Comparison of ENCODE assay signal across 15 cellular contexts in genomic region chr21:44521301-44521927, GRCh38. TPM values are rescaled to one million over a fixed set of nuclear protein-coding genes. Genes with fewer than 3 reads are reported as not detected.
"Had no signal": no experiment of that assay in that cellular context is flagged by ENCODE, and none has a peak within 500 bp of the region (broad histone marks: within the 10 kb centered on the region; RNA-seq: fewer than 3 reads in every experiment).

No MANE protein-coding gene starts in this region.

- H3K27me3 ChIP-seq: SJCRH30 had no signal

- DNase-seq: activated naive CD8-positive, alpha-beta T cell treated with anti-CD3 and anti-CD28 coated beads, Interleukin-2, amount 10 ng/mL, durations not matched to agents 7 days and 5 days; anterior cingulate cortex; retina; SJCRH30; small intestine; stimulated activated naive B cell treated with anti-CD40 and anti-IgM and Interleukin-4, amounts not matched to agents 10 μg/mL and 1 μg/mL and 100 μg/mL, for 72 hours; T-helper 9 cell had no signal

- H3K4me1 ChIP-seq: breast epithelium, parathyroid adenoma, SJCRH30 had no signal

- H3K9me3 ChIP-seq: breast epithelium had no signal

- FAIRE-seq: endometrium, small intestine had no signal

- H3K27ac ChIP-seq: breast epithelium, dorsolateral prefrontal cortex, parathyroid adenoma, SJCRH30 had no signal

- H3K4me3 ChIP-seq: breast epithelium, dorsolateral prefrontal cortex, SJCRH30 had no signal

- H3K36me3 ChIP-seq: breast epithelium, SJCRH30 had no signal

- H3K9ac ChIP-seq: parathyroid adenoma had no signal

- ATAC-seq: stimulated activated naive B cell treated with anti-CD40 and anti-IgM and Interleukin-4, amounts not matched to agents 10 μg/mL and 1 μg/mL and 100 μg/mL, for 72 hours had no signal

RNA-seq across cellular contexts. Expression of gene KRTAP10-1, which starts 18.6 kb away (rescaled TPM):
- total RNA-seq: activated naive CD8-positive, alpha-beta T cell treated with anti-CD3 and anti-CD28 coated beads, Interleukin-2, amount 10 ng/mL, durations not matched to agents 7 days and 5 days; activated T-helper 2 cell treated with anti-CD3 and anti-CD28 coated beads, Interferon-gamma antibody, Interleukin-2, Interleukin-4, amounts not matched to agents 10 μg/mL and 5 μg/mL and 100 μg/mL, durations not matched to agents 14 hours and 24 hours and 36 hours; breast epithelium; esophagus mucosa; mesothelial cell of epicardium; SJCRH30; subcutaneous adipose tissue had no signal
- polyA plus RNA-seq: small intestine had no signal

RNA-seq across cellular contexts. Expression of gene KRTAP10-2, which starts 29.9 kb away (rescaled TPM):
- total RNA-seq: activated naive CD8-positive, alpha-beta T cell treated with anti-CD3 and anti-CD28 coated beads, Interleukin-2, amount 10 ng/mL, durations not matched to agents 7 days and 5 days; activated T-helper 2 cell treated with anti-CD3 and anti-CD28 coated beads, Interferon-gamma antibody, Interleukin-2, Interleukin-4, amounts not matched to agents 10 μg/mL and 5 μg/mL and 100 μg/mL, durations not matched to agents 14 hours and 24 hours and 36 hours; breast epithelium; esophagus mucosa; mesothelial cell of epicardium; SJCRH30; subcutaneous adipose tissue had no signal
- polyA plus RNA-seq: small intestine had no signal

RNA-seq across cellular contexts. Expression of gene KRTAP10-3, which starts 37.2 kb away (rescaled TPM):
- total RNA-seq: activated naive CD8-positive, alpha-beta T cell treated with anti-CD3 and anti-CD28 coated beads, Interleukin-2, amount 10 ng/mL, durations not matched to agents 7 days and 5 days; activated T-helper 2 cell treated with anti-CD3 and anti-CD28 coated beads, Interferon-gamma antibody, Interleukin-2, Interleukin-4, amounts not matched to agents 10 μg/mL and 5 μg/mL and 100 μg/mL, durations not matched to agents 14 hours and 24 hours and 36 hours; breast epithelium; esophagus mucosa; mesothelial cell of epicardium; SJCRH30; subcutaneous adipose tissue had no signal
- polyA plus RNA-seq: small intestine had no signal

RNA-seq across cellular contexts. Expression of gene KRTAP10-4, which starts 52.1 kb away (rescaled TPM):
- total RNA-seq: activated naive CD8-positive, alpha-beta T cell treated with anti-CD3 and anti-CD28 coated beads, Interleukin-2, amount 10 ng/mL, durations not matched to agents 7 days and 5 days; activated T-helper 2 cell treated with anti-CD3 and anti-CD28 coated beads, Interferon-gamma antibody, Interleukin-2, Interleukin-4, amounts not matched to agents 10 μg/mL and 5 μg/mL and 100 μg/mL, durations not matched to agents 14 hours and 24 hours and 36 hours; breast epithelium; dorsolateral prefrontal cortex; esophagus mucosa; mesothelial cell of epicardium; SJCRH30; subcutaneous adipose tissue had no signal
- polyA plus RNA-seq: small intestine had no signal

RNA-seq across cellular contexts. Expression of gene KRTAP10-5, which starts 59.0 kb away (rescaled TPM):
- total RNA-seq: activated naive CD8-positive, alpha-beta T cell treated with anti-CD3 and anti-CD28 coated beads, Interleukin-2, amount 10 ng/mL, durations not matched to agents 7 days and 5 days; activated T-helper 2 cell treated with anti-CD3 and anti-CD28 coated beads, Interferon-gamma antibody, Interleukin-2, Interleukin-4, amounts not matched to agents 10 μg/mL and 5 μg/mL and 100 μg/mL, durations not matched to agents 14 hours and 24 hours and 36 hours; breast epithelium; dorsolateral prefrontal cortex; esophagus mucosa; mesothelial cell of epicardium; SJCRH30; subcutaneous adipose tissue had no signal
- polyA plus RNA-seq: small intestine had no signal
